8 cellular contexts compared by ENCODE assay signal in genomic region chr19:21141787-21142464, GRCh38. TPM values are rescaled to one million over a fixed set of nuclear protein-coding genes. Genes with fewer than 3 reads are reported as not detected.
DNase-seq lines count a peak whose midpoint lies in the region; ATAC-seq and TF ChIP-seq lines count a peak whose summit lies in the region.

Gene ZNF431 (plus strand): TSS chr19:21142040. CDS start chr19:21142184, 144 bp downstream.

- peak; percentile 95 for DNase-seq in DND-41
- peak; percentile 96 for DNase-seq in Kasumi-1 (lab: John Stamatoyannopoulos, UW)
- DNase-seq in RKO (ENCODE audit: low spot score): peak; percentile 95
- DNase-seq in activated T-cell treated with anti-CD3 and anti-CD28 coated beads, Interleukin-2, amount 50 U/mL, for 72 hours: peak; percentile 87 to 91
- peak; percentile 97 for DNase-seq in esophagus muscularis mucosa (ENCODE audit: extremely low spot score)
- DNase-seq in stimulated activated CD8-positive, alpha-beta memory T cell treated with anti-CD3 and anti-CD28 coated beads, Interleukin-7, amount 100 ng/mL, for 24 hours (ENCODE audit: low read depth): peak; percentile 67

- peaks cover 41% of the 10 kb centered on the region for H3K36me3 ChIP-seq in DND-41 (ENCODE audit: insufficient read depth, low read length)
- peaks cover 0 to 32% (median 16%) of the 10 kb centered on the region in 4 donors for H3K36me3 ChIP-seq in esophagus muscularis mucosa
- H3K36me3 ChIP-seq in muscle layer of duodenum (ENCODE audit: control insufficient read depth in 1 of 2, insufficient read depth in 2 of 2, low read length in 2 of 2): peaks cover 6 to 12% of the 10 kb centered on the region in 2 donors

- peak within 1 kb of the TSS; percentile 96 to 98 for H3K4me3 Mint-ChIP-seq in activated T-cell treated with anti-CD3 and anti-CD28 coated beads, Interleukin-2, amount 50 U/mL, for 72 hours

- H4K20me1 ChIP-seq in DND-41 (ENCODE audit: insufficient read depth, low read length): no peaks in the 10 kb centered on the region

- peaks cover 47% of the 10 kb centered on the region for H3K79me2 ChIP-seq in DND-41 (ENCODE audit: insufficient read depth, low read length)

- peaks cover 33% of the 10 kb centered on the region for H3K4me1 Mint-ChIP-seq in activated T-cell treated with anti-CD3 and anti-CD28 coated beads, Interleukin-2, amount 50 U/mL, for 72 hours (ENCODE audit: low read depth)

- 0% methylated on average over 17 of the region's 30 CpGs for WGBS in esophagus muscularis mucosa

- peak within 1 kb of the TSS; percentile 94 for H3K27ac Mint-ChIP-seq in activated T-cell treated with anti-CD3 and anti-CD28 coated beads, Interleukin-2, amount 50 U/mL, for 72 hours

- H3K4me2 ChIP-seq in DND-41 (ENCODE audit: insufficient read depth, low read length): peak within 1 kb of the TSS; percentile 69

- no peaks in the 10 kb centered on the region for H3K27me3 Mint-ChIP-seq in activated T-cell treated with anti-CD3 and anti-CD28 coated beads, Interleukin-2, amount 50 U/mL, for 72 hours (ENCODE audit: low read depth)

- no peak for TF ChIP-seq EP300 in esophagus muscularis mucosa (IDR thresholded peaks at IDR 0.05)

- H3K4me3 ChIP-seq in DND-41 (ENCODE audit: low read depth in 1 of 2, low read length in 2 of 2) (peak within 1 kb of the TSS; percentile 86 to 95), esophagus muscularis mucosa (peak within 1 kb of the TSS; percentile 73 to 90 (median 78)), muscle layer of duodenum (ENCODE audit: low read depth in 1 of 2, low read length in 2 of 2) (peak within 1 kb of the TSS; percentile 81 to 90)

- H3K9ac ChIP-seq in DND-41 (ENCODE audit: low read depth, low read length): peak within 1 kb of the TSS; percentile 90

- peaks cover 36% of the 10 kb centered on the region for H3K9me3 ChIP-seq in DND-41 (ENCODE audit: insufficient read depth, low read length, severe bottlenecking)
- no peaks in the 10 kb centered on the region for H3K9me3 ChIP-seq in esophagus muscularis mucosa
- no peaks in the 10 kb centered on the region for H3K9me3 ChIP-seq in muscle layer of duodenum (ENCODE audit: control insufficient read depth in 1 of 2, low read length in 2 of 2)

- peaks cover 11 to 30% of the 10 kb centered on the region in 2 donors for H3K36me3 Mint-ChIP-seq in activated T-cell treated with anti-CD3 and anti-CD28 coated beads, Interleukin-2, amount 50 U/mL, for 72 hours (ENCODE audit: insufficient read depth in 2 of 2)

- ATAC-seq in DND-41 (ENCODE audit: insufficient read depth, low read depth): peak; percentile 99
- ATAC-seq in GM21825 (IDR thresholded peaks at IDR 0.05; ENCODE audit: unreplicated experiment): peak; percentile 99
- peak; percentile 99 for ATAC-seq in activated T-cell treated with anti-CD3 and anti-CD28 coated beads, Interleukin-2, amount 50 U/mL, for 72 hours (replicated peaks in 1 of 2)

- H3K27ac ChIP-seq in DND-41 (ENCODE audit: low read length): peak within 1 kb of the TSS; percentile 96
- peak within 1 kb of the TSS; percentile 71 to 89 (median 81) for H3K27ac ChIP-seq in esophagus muscularis mucosa (replicated peaks in 1 of 4)
- peak within 1 kb of the TSS; percentile 74 for H3K27ac ChIP-seq in muscle layer of duodenum (ENCODE audit: low read length)

- H3K4me1 ChIP-seq in DND-41 (ENCODE audit: insufficient read depth, low read length) (peaks cover 21% of the 10 kb centered on the region), esophagus muscularis mucosa (peaks cover 8 to 12% (median 11%) of the 10 kb centered on the region in 4 donors), muscle layer of duodenum (ENCODE audit: control insufficient read depth in 1 of 2, insufficient read depth in 2 of 2, low read length in 2 of 2) (peaks cover 0 to 12% of the 10 kb centered on the region in 2 donors)

- peaks cover 0 to 1% of the 10 kb centered on the region in 2 donors for H3K9me3 Mint-ChIP-seq in activated T-cell treated with anti-CD3 and anti-CD28 coated beads, Interleukin-2, amount 50 U/mL, for 72 hours

- H3K27me3 ChIP-seq in DND-41 (ENCODE audit: insufficient read depth, low read length, poor library complexity) (no peaks in the 10 kb centered on the region), esophagus muscularis mucosa (no peaks in the 10 kb centered on the region), muscle layer of duodenum (ENCODE audit: low read depth, low read length) (no peaks in the 10 kb centered on the region)

- intact Hi-C loops in esophagus muscularis mucosa (cut with DNase I): loop anchor here (10.0 kb wide), 1 partner anchor 117 kb away; the partner anchor contains the start of gene ZNF430

- H2AFZ ChIP-seq in DND-41 (ENCODE audit: low read depth, low read length): peak within 1 kb of the TSS; percentile 97

- no peak for TF ChIP-seq POLR2A in esophagus muscularis mucosa (IDR thresholded peaks at IDR 0.05; ENCODE audit: low read depth)

- TF ChIP-seq CTCF in DND-41 (IDR thresholded peaks at IDR 0.05; ENCODE audit: borderline replicate concordance, extremely low read depth, low read length, poor library complexity, severe bottlenecking) (no peak), esophagus muscularis mucosa (IDR thresholded peaks at IDR 0.05) (no peak)

RNA-seq across cellular contexts. Expression of gene ZNF431, which starts in this region (rescaled TPM):
- total RNA-seq in activated T-cell treated with anti-CD3 and anti-CD28 coated beads, Interleukin-2, amount 50 U/mL, for 72 hours: 10 to 100 TPM; 23.3 to 33.3 TPM
- 1 to 10 TPM; 4.1 to 9.1 (median 4.8) TPM for total RNA-seq in esophagus muscularis mucosa

Comparison
In these comparisons a context has a peak if more than half of its experiments do, and no peak if none do; other contexts are left out.
1. Peak in every context shown above with its lines: DNase-seq, ATAC-seq, H3K4me3 ChIP-seq and H3K27ac ChIP-seq.